In the genomic region with DNA sequence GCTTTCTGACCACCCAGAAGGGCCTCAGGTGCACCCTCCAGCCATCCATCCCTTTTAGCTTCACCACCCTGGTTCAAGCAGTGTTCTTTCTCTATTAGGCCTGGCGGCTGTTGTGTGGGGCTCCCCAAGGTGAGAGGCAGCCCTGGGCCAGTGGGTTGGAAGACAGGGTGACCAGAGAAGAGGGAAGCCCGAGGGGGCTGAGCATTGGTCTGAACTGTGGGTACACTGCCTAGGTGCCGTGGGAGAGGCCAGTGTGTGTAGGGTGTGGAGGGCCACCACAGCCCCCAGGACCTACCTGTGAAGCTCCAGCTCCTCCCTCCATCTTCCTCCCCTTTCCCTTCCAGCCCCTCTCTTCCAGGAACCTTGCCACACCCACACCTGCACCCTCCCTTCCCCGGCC, we compare ENCODE assay signal across 2 cellular contexts.
TF ChIP-seq lines count a peak whose summit lies in the region.

No MANE protein-coding gene starts in this region.

TF ChIP-seq in GM23338, 12 proteins besides CTCF, POLR2A, EP300 and RAD21 (continued from another document):
- TF ChIP-seq, protein P1, sequence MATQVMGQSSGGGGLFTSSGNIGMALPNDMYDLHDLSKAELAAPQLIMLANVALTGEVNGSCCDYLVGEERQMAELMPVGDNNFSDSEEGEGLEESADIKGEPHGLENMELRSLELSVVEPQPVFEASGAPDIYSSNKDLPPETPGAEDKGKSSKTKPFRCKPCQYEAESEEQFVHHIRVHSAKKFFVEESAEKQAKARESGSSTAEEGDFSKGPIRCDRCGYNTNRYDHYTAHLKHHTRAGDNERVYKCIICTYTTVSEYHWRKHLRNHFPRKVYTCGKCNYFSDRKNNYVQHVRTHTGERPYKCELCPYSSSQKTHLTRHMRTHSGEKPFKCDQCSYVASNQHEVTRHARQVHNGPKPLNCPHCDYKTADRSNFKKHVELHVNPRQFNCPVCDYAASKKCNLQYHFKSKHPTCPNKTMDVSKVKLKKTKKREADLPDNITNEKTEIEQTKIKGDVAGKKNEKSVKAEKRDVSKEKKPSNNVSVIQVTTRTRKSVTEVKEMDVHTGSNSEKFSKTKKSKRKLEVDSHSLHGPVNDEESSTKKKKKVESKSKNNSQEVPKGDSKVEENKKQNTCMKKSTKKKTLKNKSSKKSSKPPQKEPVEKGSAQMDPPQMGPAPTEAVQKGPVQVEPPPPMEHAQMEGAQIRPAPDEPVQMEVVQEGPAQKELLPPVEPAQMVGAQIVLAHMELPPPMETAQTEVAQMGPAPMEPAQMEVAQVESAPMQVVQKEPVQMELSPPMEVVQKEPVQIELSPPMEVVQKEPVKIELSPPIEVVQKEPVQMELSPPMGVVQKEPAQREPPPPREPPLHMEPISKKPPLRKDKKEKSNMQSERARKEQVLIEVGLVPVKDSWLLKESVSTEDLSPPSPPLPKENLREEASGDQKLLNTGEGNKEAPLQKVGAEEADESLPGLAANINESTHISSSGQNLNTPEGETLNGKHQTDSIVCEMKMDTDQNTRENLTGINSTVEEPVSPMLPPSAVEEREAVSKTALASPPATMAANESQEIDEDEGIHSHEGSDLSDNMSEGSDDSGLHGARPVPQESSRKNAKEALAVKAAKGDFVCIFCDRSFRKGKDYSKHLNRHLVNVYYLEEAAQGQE (IDR thresholded peaks at IDR 0.05; ENCODE audit: unreplicated experiment), result no peak
- TF ChIP-seq ZNF114 (CRISPR knock-in tag; IDR thresholded peaks at IDR 0.05) (no peak), CREB1 (CRISPR knock-in tag; IDR thresholded peaks at IDR 0.05; ENCODE audit: low read depth) (no peak), STAT1 (IDR thresholded peaks at IDR 0.05; ENCODE audit: unreplicated experiment) (no peak), ETS1 (IDR thresholded peaks at IDR 0.05) (no peak), POLR2AphosphoS5 (IDR thresholded peaks at IDR 0.05; ENCODE audit: low read depth) (no peak), NANOG (IDR thresholded peaks at IDR 0.05; ENCODE audit: borderline replicate concordance) (no peak), EZH2phosphoT487 (IDR thresholded peaks at IDR 0.05; ENCODE audit: unreplicated experiment) (no peak), JUNB (IDR thresholded peaks at IDR 0.05; ENCODE audit: unreplicated experiment) (no peak)
- TF ChIP-seq, protein P2, sequence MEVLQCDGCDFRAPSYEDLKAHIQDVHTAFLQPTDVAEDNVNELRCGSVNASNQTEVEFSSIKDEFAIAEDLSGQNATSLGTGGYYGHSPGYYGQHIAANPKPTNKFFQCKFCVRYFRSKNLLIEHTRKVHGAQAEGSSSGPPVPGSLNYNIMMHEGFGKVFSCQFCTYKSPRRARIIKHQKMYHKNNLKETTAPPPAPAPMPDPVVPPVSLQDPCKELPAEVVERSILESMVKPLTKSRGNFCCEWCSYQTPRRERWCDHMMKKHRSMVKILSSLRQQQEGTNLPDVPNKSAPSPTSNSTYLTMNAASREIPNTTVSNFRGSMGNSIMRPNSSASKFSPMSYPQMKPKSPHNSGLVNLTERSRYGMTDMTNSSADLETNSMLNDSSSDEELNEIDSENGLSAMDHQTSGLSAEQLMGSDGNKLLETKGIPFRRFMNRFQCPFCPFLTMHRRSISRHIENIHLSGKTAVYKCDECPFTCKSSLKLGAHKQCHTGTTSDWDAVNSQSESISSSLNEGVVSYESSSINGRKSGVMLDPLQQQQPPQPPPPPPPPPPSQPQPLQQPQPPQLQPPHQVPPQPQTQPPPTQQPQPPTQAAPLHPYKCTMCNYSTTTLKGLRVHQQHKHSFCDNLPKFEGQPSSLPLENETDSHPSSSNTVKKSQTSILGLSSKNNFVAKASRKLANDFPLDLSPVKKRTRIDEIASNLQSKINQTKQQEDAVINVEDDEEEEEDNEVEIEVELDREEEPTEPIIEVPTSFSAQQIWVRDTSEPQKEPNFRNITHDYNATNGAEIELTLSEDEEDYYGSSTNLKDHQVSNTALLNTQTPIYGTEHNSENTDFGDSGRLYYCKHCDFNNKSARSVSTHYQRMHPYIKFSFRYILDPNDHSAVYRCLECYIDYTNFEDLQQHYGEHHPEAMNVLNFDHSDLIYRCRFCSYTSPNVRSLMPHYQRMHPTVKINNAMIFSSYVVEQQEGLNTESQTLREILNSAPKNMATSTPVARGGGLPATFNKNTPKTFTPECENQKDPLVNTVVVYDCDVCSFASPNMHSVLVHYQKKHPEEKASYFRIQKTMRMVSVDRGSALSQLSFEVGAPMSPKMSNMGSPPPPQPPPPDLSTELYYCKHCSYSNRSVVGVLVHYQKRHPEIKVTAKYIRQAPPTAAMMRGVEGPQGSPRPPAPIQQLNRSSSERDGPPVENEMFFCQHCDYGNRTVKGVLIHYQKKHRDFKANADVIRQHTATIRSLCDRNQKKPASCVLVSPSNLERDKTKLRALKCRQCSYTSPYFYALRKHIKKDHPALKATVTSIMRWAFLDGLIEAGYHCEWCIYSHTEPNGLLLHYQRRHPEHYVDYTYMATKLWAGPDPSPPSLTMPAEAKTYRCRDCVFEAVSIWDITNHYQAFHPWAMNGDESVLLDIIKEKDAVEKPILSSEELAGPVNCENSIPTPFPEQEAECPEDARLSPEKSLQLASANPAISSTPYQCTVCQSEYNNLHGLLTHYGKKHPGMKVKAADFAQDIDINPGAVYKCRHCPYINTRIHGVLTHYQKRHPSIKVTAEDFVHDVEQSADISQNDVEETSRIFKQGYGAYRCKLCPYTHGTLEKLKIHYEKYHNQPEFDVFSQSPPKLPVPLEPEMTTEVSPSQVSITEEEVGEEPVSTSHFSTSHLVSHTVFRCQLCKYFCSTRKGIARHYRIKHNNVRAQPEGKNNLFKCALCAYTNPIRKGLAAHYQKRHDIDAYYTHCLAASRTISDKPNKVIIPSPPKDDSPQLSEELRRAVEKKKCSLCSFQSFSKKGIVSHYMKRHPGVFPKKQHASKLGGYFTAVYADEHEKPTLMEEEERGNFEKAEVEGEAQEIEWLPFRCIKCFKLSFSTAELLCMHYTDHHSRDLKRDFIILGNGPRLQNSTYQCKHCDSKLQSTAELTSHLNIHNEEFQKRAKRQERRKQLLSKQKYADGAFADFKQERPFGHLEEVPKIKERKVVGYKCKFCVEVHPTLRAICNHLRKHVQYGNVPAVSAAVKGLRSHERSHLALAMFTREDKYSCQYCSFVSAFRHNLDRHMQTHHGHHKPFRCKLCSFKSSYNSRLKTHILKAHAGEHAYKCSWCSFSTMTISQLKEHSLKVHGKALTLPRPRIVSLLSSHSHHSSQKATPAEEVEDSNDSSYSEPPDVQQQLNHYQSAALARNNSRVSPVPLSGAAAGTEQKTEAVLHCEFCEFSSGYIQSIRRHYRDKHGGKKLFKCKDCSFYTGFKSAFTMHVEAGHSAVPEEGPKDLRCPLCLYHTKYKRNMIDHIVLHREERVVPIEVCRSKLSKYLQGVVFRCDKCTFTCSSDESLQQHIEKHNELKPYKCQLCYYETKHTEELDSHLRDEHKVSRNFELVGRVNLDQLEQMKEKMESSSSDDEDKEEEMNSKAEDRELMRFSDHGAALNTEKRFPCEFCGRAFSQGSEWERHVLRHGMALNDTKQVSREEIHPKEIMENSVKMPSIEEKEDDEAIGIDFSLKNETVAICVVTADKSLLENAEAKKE (CRISPR knock-in tag; IDR thresholded peaks at IDR 0.05), result no peak

TF ChIP-seq in HEK293, 187 proteins besides CTCF, POLR2A, EP300 and RAD21 (continued from another document):
- no peak for TF ChIP-seq ZBTB49 (tag by site-specific recombination; IDR thresholded peaks at IDR 0.05; ENCODE audit: low read depth)
- 0 out of 2 replicates have a peak, but pooled peaks have one; percentile 36 for TF ChIP-seq EGR2 (tag by site-specific recombination; IDR thresholded peaks at IDR 0.05; ENCODE audit: low read depth)
- TF ChIP-seq ZNF155 (tag by site-specific recombination; IDR thresholded peaks at IDR 0.05), result no peak
